Comparison of ENCODE assay signal across 8 cellular contexts in the genomic region with DNA sequence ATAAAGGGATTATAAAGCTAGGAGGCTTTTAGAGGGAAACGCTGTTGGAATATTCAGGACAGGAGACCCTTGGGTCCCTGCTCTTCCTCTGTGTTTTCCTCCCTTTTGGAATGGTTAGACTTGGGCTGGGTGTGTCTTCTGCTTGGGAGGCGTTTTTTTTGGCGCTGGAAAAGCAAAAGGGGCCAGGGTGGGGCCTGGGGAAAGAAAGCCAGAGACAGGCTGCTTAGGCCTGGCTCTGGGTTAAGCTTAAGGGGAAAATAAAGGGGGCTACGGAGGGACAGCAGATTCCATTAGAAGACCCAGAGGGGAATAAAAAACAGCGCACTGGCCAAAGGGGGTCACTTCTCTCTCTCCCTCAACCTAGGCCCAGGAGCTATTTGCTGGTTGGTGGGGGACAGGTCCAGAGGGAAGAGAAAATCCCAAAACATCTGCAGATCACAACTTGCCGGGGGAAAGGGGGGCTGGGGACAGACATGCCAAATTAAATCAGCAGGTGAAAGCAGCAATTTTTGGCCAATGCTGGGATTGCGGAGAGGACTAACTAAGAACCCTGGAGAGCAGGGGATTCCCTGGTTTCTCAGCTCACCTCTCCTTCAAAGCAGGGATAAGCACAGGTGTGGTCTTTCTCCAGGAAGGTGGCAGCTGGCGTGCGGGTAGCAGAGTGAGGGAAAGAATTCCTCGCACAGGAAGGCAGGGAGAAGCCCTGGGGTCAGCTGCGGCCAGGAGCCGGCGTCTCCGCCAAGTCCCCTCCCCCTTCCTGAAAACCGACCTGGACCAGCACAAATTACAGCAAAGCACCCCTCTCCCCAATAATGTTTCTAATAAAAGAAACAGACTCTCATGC.
A peak's percentile ranks its signal among the peaks of the same experiment; 100 is the strongest.
DNase-seq lines count a peak whose midpoint lies in the region; ATAC-seq and TF ChIP-seq lines count a peak whose summit lies in the region.

No MANE protein-coding gene starts in this region.

- H3K27me3 ChIP-seq in KMS-11 (ENCODE audit: insufficient read depth, low read depth) = no peaks in the 10 kb centered on the region
- no peaks in the 10 kb centered on the region for H3K27me3 ChIP-seq in stomach smooth muscle (ENCODE audit: control insufficient read depth in 1 of 2, insufficient read depth in 2 of 2, low read length in 2 of 2)

- peak overlapping the region; percentile 97 for H2AFZ ChIP-seq in KMS-11 (ENCODE audit: low read depth)

- DNase-seq in CD14-positive monocyte (ENCODE audit: low spot score) (no peak), MCF 10A (ENCODE audit: unreplicated experiment) (no peak), kidney tubule cell (ENCODE audit: low spot score) (peak; percentile 40), MV-4-11 (lab: John Stamatoyannopoulos, UW) (no peak), Kasumi-1 (lab: John Stamatoyannopoulos, UW) (no peak)

- H3K9me3 ChIP-seq in stomach smooth muscle (ENCODE audit: control insufficient read depth in 2 of 2, low read length in 2 of 2) = no peaks in the 10 kb centered on the region

- intact Hi-C loops in CD14-positive monocyte (cut with micrococcal nuclease) (loop anchor here (2.0 to 10.0 kb wide), 3 partner anchors 102 to 359 kb away; partner anchors contain the start of genes LEPR (in 1 of the 2) and LEPROT (in 1 of the 2)), MCF 10A (cut with micrococcal nuclease) (loop anchor here (2.0 to 5.0 kb wide), 2 partner anchors 81 to 357 kb away; partner anchors contain the start of genes LEPR and LEPROT)

- TF ChIP-seq CTCF in CD14-positive monocyte (IDR thresholded peaks at IDR 0.05) = no peak
- TF ChIP-seq CTCF in KMS-11 (conservative IDR thresholded peaks at IDR 0.05; ENCODE audit: low read depth, low read length) = no peak
- no peak for TF ChIP-seq CTCF in MCF 10A (IDR thresholded peaks at IDR 0.05; ENCODE audit: unreplicated experiment)

- peak overlapping the region; percentile 70 to 94 (median 88) for H3K27ac Mint-ChIP-seq in CD14-positive monocyte
- peak overlapping the region; percentile 65 for H3K27ac Mint-ChIP-seq in MCF 10A (ENCODE audit: low read depth, unreplicated experiment)

- H3K9me3 Mint-ChIP-seq in CD14-positive monocyte = no peaks in the 10 kb centered on the region
- no peaks in the 10 kb centered on the region for H3K9me3 Mint-ChIP-seq in MCF 10A (ENCODE audit: unreplicated experiment)

- H3K4me3 ChIP-seq in KMS-11 (IDR thresholded peaks at IDR 0.05; ENCODE audit: insufficient read depth, low read depth, low read length) = no peak overlapping the region
- H3K4me3 ChIP-seq in stomach smooth muscle (ENCODE audit: low read length in 2 of 2) = peak overlapping the region; percentile 84 to 96

- peak overlapping the region; percentile 83; the same call in 1 of the 2 replicates for H3K9ac ChIP-seq in KMS-11
- H3K9ac ChIP-seq in stomach smooth muscle (ENCODE audit: low read length in 2 of 2) = peak overlapping the region; percentile 71 to 99

- H3K79me2 ChIP-seq in KMS-11 (ENCODE audit: insufficient read depth, low read depth) = no peaks in the 10 kb centered on the region

- H3K4me3 Mint-ChIP-seq in CD14-positive monocyte = peak overlapping the region; percentile 94
- peak overlapping the region; percentile 77 for H3K4me3 Mint-ChIP-seq in MCF 10A (ENCODE audit: unreplicated experiment)

- H3K4me2 ChIP-seq in KMS-11 = peak overlapping the region; percentile 93

- H4K20me1 ChIP-seq in KMS-11 (ENCODE audit: insufficient read depth) = no peaks in the 10 kb centered on the region

- H3K36me3 Mint-ChIP-seq in CD14-positive monocyte = peaks cover 9 to 10% of the 10 kb centered on the region in 2 donors
- H3K36me3 Mint-ChIP-seq in MCF 10A (ENCODE audit: insufficient read depth, unreplicated experiment) = no peaks in the 10 kb centered on the region

- POLR2A ChIA-PET in MCF 10A (lab: Yijun Ruan, JAX) = interaction anchor here (0.6 to 2.9 kb wide), 29 partner anchors 9 to 750 kb away, joined by 3 to 20 read pairs (median 4); partner anchors contain the start of genes AK4, JAK1, LEPR and LEPROT

- peaks cover 53% of the 10 kb centered on the region for H3K4me1 Mint-ChIP-seq in CD14-positive monocyte
- peaks cover 21% of the 10 kb centered on the region for H3K4me1 Mint-ChIP-seq in MCF 10A (ENCODE audit: insufficient read depth, unreplicated experiment)

- ATAC-seq in GM19324 (IDR thresholded peaks at IDR 0.05; ENCODE audit: low FRiP score, unreplicated experiment) = no peak

- no peaks in the 10 kb centered on the region for H3K36me3 ChIP-seq in KMS-11 (ENCODE audit: insufficient read depth)
- no peaks in the 10 kb centered on the region for H3K36me3 ChIP-seq in stomach smooth muscle (ENCODE audit: control insufficient read depth in 2 of 2, insufficient read depth in 2 of 2, low read length in 2 of 2)

- H3K27ac ChIP-seq in KMS-11 = no peak overlapping the region
- peak overlapping the region; percentile 84 for H3K27ac ChIP-seq in stomach smooth muscle (ENCODE audit: low read length)

- no peaks in the 10 kb centered on the region for H3K4me1 ChIP-seq in KMS-11 (ENCODE audit: low read depth, poor library complexity, severe bottlenecking)
- H3K4me1 ChIP-seq in stomach smooth muscle (ENCODE audit: control insufficient read depth, insufficient read depth, low read length) = peaks cover 25% of the 10 kb centered on the region

- no TSS peak for BruUV-seq in MCF 10A (replicated peaks; lab: Mats Ljungman, UMichigan)

- H3K27me3 Mint-ChIP-seq in CD14-positive monocyte (ENCODE audit: low read depth in 3 of 3) = peaks cover 0 to 2% (median 0%) of the 10 kb centered on the region in 3 donors
- no peaks in the 10 kb centered on the region for H3K27me3 Mint-ChIP-seq in MCF 10A (ENCODE audit: insufficient read depth, unreplicated experiment)

- CTCF ChIA-PET in MCF 10A (lab: Yijun Ruan, JAX) = interaction anchor here (0.6 to 5.7 kb wide), 14 partner anchors 9 to 622 kb away, joined by 3 to 101 read pairs (median 3); no protein-coding TSS in a partner anchor
